1 cellular context compared by ENCODE assay signal in genomic region chr2:60880988-60881932, GRCh38.
TF ChIP-seq lines count a peak whose summit lies in the region.

REL (plus strand) TSS chr2:60881574; CDS start chr2:60881841, 267 bp downstream.

TF ChIP-seq in GM12878, 131 proteins besides CTCF, POLR2A, EP300 and RAD21 (continued from another document and continues in another):
- TF ChIP-seq BCLAF1 (IDR thresholded peaks at IDR 0.05) (no peak), FOXM1 (IDR thresholded peaks at IDR 0.05; ENCODE audit: low read depth, low read length) (peak; percentile 92), RCOR1 (conservative IDR thresholded peaks at IDR 0.05; ENCODE audit: low read depth, low read length) (no peak), NBN (IDR thresholded peaks at IDR 0.05) (peak; percentile 83), PAX8 (IDR thresholded peaks at IDR 0.05) (no peak), ETV6 (conservative IDR thresholded peaks at IDR 0.05 in 1 of 2, IDR thresholded peaks at IDR 0.05 in 1 of 2; ENCODE audit: borderline replicate concordance in 1 of 2, low read depth in 1 of 2) (peak in 1 of 2 experiments; percentile 53; a peak in 1 of 4 replicates), USF1 (IDR thresholded peaks at IDR 0.05; ENCODE audit: borderline replicate concordance, extremely low read length, insufficient read depth, low read depth, low read length) (no peak), POLR2AphosphoS2 (IDR thresholded peaks at IDR 0.05; ENCODE audit: low read depth, low read length) (peak; percentile 79; the same call in 1 of the 2 replicates), HDGF (IDR thresholded peaks at IDR 0.05) (peak; percentile 31), CHD1 (IDR thresholded peaks at IDR 0.05; ENCODE audit: low read depth, low read length) (no peak), MXI1 (IDR thresholded peaks at IDR 0.05; ENCODE audit: low read depth, low read length) (no peak), STAT3 (IDR thresholded peaks at IDR 0.05; ENCODE audit: low read depth, low read length) (no peak), SUPT20H (IDR thresholded peaks at IDR 0.05; ENCODE audit: borderline replicate concordance, control insufficient read depth, low read depth, low read length) (no peak), ZNF622 (IDR thresholded peaks at IDR 0.05) (no peak), BACH1 (IDR thresholded peaks at IDR 0.05; ENCODE audit: borderline replicate concordance) (peak; percentile 75), JUNB (IDR thresholded peaks at IDR 0.05) (no peak; the same call in 1 of the 2 replicates), SREBF2 (IDR thresholded peaks at IDR 0.05; ENCODE audit: low read length) (no peak), BRCA1 (IDR thresholded peaks at IDR 0.05; ENCODE audit: low read depth, low read length) (no peak), BCL11A (IDR thresholded peaks at IDR 0.05; ENCODE audit: low read depth, low read length) (0 out of 2 replicates have a peak, but pooled peaks have one; percentile 31), E4F1 (IDR thresholded peaks at IDR 0.05; ENCODE audit: borderline replicate concordance, partially characterized antibody) (no peak), KLF5 (IDR thresholded peaks at IDR 0.05; ENCODE audit: partially characterized antibody) (no peak), SMARCA5 (IDR thresholded peaks at IDR 0.05) (peak; percentile 52; the same call in 1 of the 2 replicates), CEBPZ (IDR thresholded peaks at IDR 0.05; ENCODE audit: low read depth, low read length) (no peak), WRNIP1 (IDR thresholded peaks at IDR 0.05; ENCODE audit: borderline replicate concordance, low read depth, low read length) (no peak), ZBED1 (IDR thresholded peaks at IDR 0.05; ENCODE audit: borderline replicate concordance) (peak; percentile 21; the same call in 1 of the 2 replicates), ZNF217 (IDR thresholded peaks at IDR 0.05) (peak; percentile 44; the same call in 1 of the 2 replicates), ZSCAN29 (IDR thresholded peaks at IDR 0.05) (no peak), MTA3 (IDR thresholded peaks at IDR 0.05; ENCODE audit: borderline replicate concordance, low read length) (no peak), RB1 (IDR thresholded peaks at IDR 0.05; ENCODE audit: borderline replicate concordance) (0 out of 2 replicates have a peak, but pooled peaks have one; percentile 13), POLR2AphosphoS5 (IDR thresholded peaks at IDR 0.05; ENCODE audit: low read length) (peak; percentile 69), HDAC6 (IDR thresholded peaks at IDR 0.05; ENCODE audit: unreplicated experiment) (no peak), ZNF592 (IDR thresholded peaks at IDR 0.05) (no peak; the same call in 1 of the 2 replicates), MEF2A (IDR thresholded peaks at IDR 0.05; ENCODE audit: insufficient read depth, low read depth, low read length) (peak; percentile 64; the same call in 1 of the 2 replicates), REST (IDR thresholded peaks at IDR 0.05; ENCODE audit: low read depth, low read length) (no peak), ZZZ3 (IDR thresholded peaks at IDR 0.05; ENCODE audit: control insufficient read depth, insufficient read length, low read depth) (no peak), HCFC1 (IDR thresholded peaks at IDR 0.05; ENCODE audit: low read length) (no peak), IRF5 (IDR thresholded peaks at IDR 0.05; ENCODE audit: borderline replicate concordance) (no peak), CHD4 (IDR thresholded peaks at IDR 0.05) (no peak), MTA2 (IDR thresholded peaks at IDR 0.05; ENCODE audit: low read depth) (peak; percentile 81; the same call in 1 of the 2 replicates)
